In genomic region chr12:68440068-68440581, GRCh38 we compare ENCODE assay signal across 12 cellular contexts.
DNase-seq lines count a peak whose midpoint lies in the region; ATAC-seq, FAIRE-seq and TF ChIP-seq lines count a peak whose summit lies in the region.
"Had no signal": no experiment of that assay in that cellular context is flagged by ENCODE, and none has a peak within 500 bp of the region (broad histone marks: within the 10 kb centered on the region; RNA-seq: fewer than 3 reads in every experiment).

No MANE protein-coding gene starts in this region.

- in situ Hi-C loops in gastrocnemius medialis (cut with MboI; ENCODE audit: low sequenced_read_pairs in 4 of 4), result no loop called here
- in situ Hi-C loops in HepG2 (cut with HindIII; ENCODE audit: extremely low pct_ligation_motif_present, low pct_unique_long_range_greater_than_20kb), result no loop called here

- H3K4me1 ChIP-seq in gastrocnemius medialis (peaks cover 9 to 19% of the 10 kb centered on the region in 2 donors), left ventricle myocardium inferior (no peaks in the 10 kb centered on the region), HepG2 (ENCODE audit: insufficient read depth, low read length) (no peaks in the 10 kb centered on the region), Peyer's patch (no peaks in the 10 kb centered on the region)
- H3K4me1 ChIP-seq: suprapubic skin had no signal

- H3K36me3 ChIP-seq in gastrocnemius medialis (no peaks in the 10 kb centered on the region), left ventricle myocardium inferior (peaks cover 4% of the 10 kb centered on the region), HepG2 (replicated peaks in 1 of 2; ENCODE audit: control insufficient read depth in 1 of 2, insufficient read depth in 2 of 2, low read length in 2 of 2) (no peaks in the 10 kb centered on the region), Peyer's patch (no peaks in the 10 kb centered on the region)
- H3K36me3 ChIP-seq: HAP-1, suprapubic skin had no signal

- intact Hi-C loops in gastrocnemius medialis (cut with DNase I; ENCODE audit: low total_unique reads), result loop anchor here (5.0 kb wide), 1 partner anchor 63 kb away; no protein-coding TSS in a partner anchor
- intact Hi-C loops in left ventricle myocardium inferior (cut with micrococcal nuclease), result no loop called here
- intact Hi-C loops in HepG2 (cut with micrococcal nuclease; ENCODE audit: unreplicated experiment), result no loop called here

- no peaks in the 10 kb centered on the region for H3K79me2 ChIP-seq in HepG2 (ENCODE audit: insufficient read depth, low read length)

- H2AFZ ChIP-seq in HepG2 (ENCODE audit: low read length), result no peak overlapping the region

- H3K27me3 ChIP-seq in gastrocnemius medialis (no peaks in the 10 kb centered on the region), left ventricle myocardium inferior (ENCODE audit: low read depth) (no peaks in the 10 kb centered on the region), HepG2 (ENCODE audit: control insufficient read depth in 1 of 2, insufficient read depth in 2 of 2, low read length in 2 of 2) (no peaks in the 10 kb centered on the region), Peyer's patch (no peaks in the 10 kb centered on the region)
- H3K27me3 ChIP-seq: suprapubic skin had no signal

- 69% methylated on average over 5 of the region's 5 CpGs for WGBS in HepG2 (ENCODE audit: low lambda C conversion rate)

- TF ChIP-seq EP300 in HepG2 (IDR thresholded peaks at IDR 0.05; ENCODE audit: low read depth in 2 of 2, low read length in 2 of 2) (no peak), HepG2 (CRISPR knock-in tag; IDR thresholded peaks at IDR 0.05; ENCODE audit: borderline replicate concordance) (no peak)

- peak; percentile 99 for ATAC-seq in gastrocnemius medialis
- no peak for ATAC-seq in HepG2

- TF ChIP-seq CTCF in foreskin fibroblast (IDR thresholded peaks at IDR 0.05; ENCODE audit: low read depth, low read length) (no peak), gastrocnemius medialis (IDR thresholded peaks at IDR 0.05 in 4 of 5, conservative IDR thresholded peaks at IDR 0.05 in 1 of 5) (no peak), left ventricle myocardium inferior (IDR thresholded peaks at IDR 0.05; ENCODE audit: borderline replicate concordance) (no peak), HepG2 (CRISPR knock-in tag; IDR thresholded peaks at IDR 0.05) (no peak), Peyer's patch (IDR thresholded peaks at IDR 0.05) (no peak)

- no TSS peak for BruUV-seq in HepG2 (replicated peaks; lab: Mats Ljungman, UMichigan)

- TF ChIP-seq POLR2A in gastrocnemius medialis (IDR thresholded peaks at IDR 0.05) (no peak), HepG2 (IDR thresholded peaks at IDR 0.05; ENCODE audit: insufficient read depth in 1 of 2, low read depth in 2 of 2, low read length in 2 of 2) (no peak), Peyer's patch (IDR thresholded peaks at IDR 0.05) (no peak)

- H4K20me1 ChIP-seq in HepG2 (ENCODE audit: insufficient read depth, low read length), result no peaks in the 10 kb centered on the region

- TF ChIP-seq RAD21 in HepG2 (CRISPR knock-in tag; IDR thresholded peaks at IDR 0.05), result no peak

- no peak overlapping the region for H3K9ac ChIP-seq in HepG2 (ENCODE audit: insufficient read depth, low read depth, low read length)

- no peaks in the 10 kb centered on the region for H3K9me3 ChIP-seq in gastrocnemius medialis
- H3K9me3 ChIP-seq in left ventricle myocardium inferior (replicated peaks), result peaks cover 26% of the 10 kb centered on the region
- 0 out of 2 replicates have a peak, but pooled peaks cover 8% of the 10 kb centered on the region for H3K9me3 ChIP-seq in HepG2 (ENCODE audit: low read length)
- H3K9me3 ChIP-seq in Peyer's patch, result no peaks in the 10 kb centered on the region
- H3K9me3 ChIP-seq: HAP-1, suprapubic skin had no signal

- H3K4me2 ChIP-seq in HepG2 (ENCODE audit: low read depth, low read length), result no peak overlapping the region

- CTCF ChIA-PET in HepG2 (lab: Yijun Ruan, JAX; ENCODE audit: low intra/inter-chr PET ratio, low total read pairs), result no interaction called here

- H3K27ac ChIP-seq in gastrocnemius medialis (peak overlapping the region; percentile 68 to 85 (median 79)), left ventricle myocardium inferior (replicated peaks) (no peak overlapping the region), HepG2 (ENCODE audit: extremely low read length, insufficient read depth, low read length) (no peak overlapping the region), Peyer's patch (no peak overlapping the region)
- H3K27ac ChIP-seq: dorsolateral prefrontal cortex, suprapubic skin had no signal

- H3K4me3 ChIP-seq in foreskin fibroblast (ENCODE audit: low read depth in 1 of 2, low read length in 2 of 2) (no peak overlapping the region), gastrocnemius medialis (no peak overlapping the region), left ventricle myocardium inferior (no peak overlapping the region), HepG2 (replicated peaks in 1 of 3; ENCODE audit: insufficient read depth in 1 of 3, low read depth in 2 of 3, low read length in 3 of 3) (no peak overlapping the region), Peyer's patch (no peak overlapping the region)
- H3K4me3 ChIP-seq: dorsolateral prefrontal cortex, HAP-1, suprapubic skin had no signal

- FAIRE-seq in HepG2 (lab: Jason Lieb, UNC), result no peak

- DNase-seq in HK-2 (ENCODE audit: unreplicated experiment) (peak; percentile 14), amniotic epithelial cell (ENCODE audit: low read depth) (peak; percentile 59), foreskin fibroblast (peak; percentile 65 to 80), gastrocnemius medialis (peak; percentile 26 to 54), left ventricle myocardium inferior (no peak), HepG2 (ENCODE audit: low spot score) (no peak), C1 segment of cervical spinal cord (lab: John Stamatoyannopoulos, UW) (no peak), Peyer's patch (no peak)
- DNase-seq: dorsolateral prefrontal cortex, KBM-7 had no signal

- POLR2A ChIA-PET in HepG2 (lab: Yijun Ruan, JAX), result no interaction called here

TF ChIP-seq in HepG2, 621 proteins besides CTCF, POLR2A, EP300 and RAD21:
- no peak for TF ChIP-seq ZSCAN22 (CRISPR knock-in tag; IDR thresholded peaks at IDR 0.05)
- no peak for TF ChIP-seq ZNF33B (CRISPR knock-in tag; IDR thresholded peaks at IDR 0.05)
- no peak for TF ChIP-seq U2AF2 (IDR thresholded peaks at IDR 0.05; ENCODE audit: low read depth, low read length)
- TF ChIP-seq ZBTB26 (CRISPR knock-in tag; IDR thresholded peaks at IDR 0.05; ENCODE audit: borderline replicate concordance), result no peak
- no peak for TF ChIP-seq HNF4A (CRISPR knock-in tag; IDR thresholded peaks at IDR 0.05)
- no peak for TF ChIP-seq ZHX2 (IDR thresholded peaks at IDR 0.05; ENCODE audit: low read depth)
- no peak for TF ChIP-seq ZHX2 (CRISPR knock-in tag; IDR thresholded peaks at IDR 0.05; ENCODE audit: borderline replicate concordance)
- TF ChIP-seq BHLHE40 (IDR thresholded peaks at IDR 0.05; ENCODE audit: low read length), result no peak

Comparison
In these comparisons a context has a peak if more than half of its experiments do, and no peak if none do; other contexts are left out.
1. DNase-seq: peak in HK-2 (single experiment), amniotic epithelial cell (single experiment), foreskin fibroblast (2 of 2) and gastrocnemius medialis (2 of 2); none in left ventricle myocardium inferior (single experiment), HepG2 (single experiment), C1 segment of cervical spinal cord (0 of 14) and Peyer's patch (0 of 3).
2. H3K27ac ChIP-seq: peak in gastrocnemius medialis (4 of 4); none in left ventricle myocardium inferior (single experiment), HepG2 (single experiment) and Peyer's patch (0 of 4).